In genomic region chr9:125705893-125706292, GRCh38 we compare ENCODE assay signal across 9 cellular contexts. TPM values are rescaled to one million over a fixed set of nuclear protein-coding genes. Genes with fewer than 3 reads are reported as not detected.
A peak's percentile ranks its signal among the peaks of the same experiment; 100 is the strongest.
DNase-seq lines count a peak whose midpoint lies in the region; ATAC-seq and TF ChIP-seq lines count a peak whose summit lies in the region.
"Had no signal": no experiment of that assay in that cellular context is flagged by ENCODE, and none has a peak within 500 bp of the region (broad histone marks: within the 10 kb centered on the region; RNA-seq: fewer than 3 reads in every experiment).

No MANE protein-coding gene starts in this region.

- H3K4me1 ChIP-seq in HAP-1: peaks cover 10% of the 10 kb centered on the region
- H3K4me1 ChIP-seq in skeletal muscle tissue (ENCODE audit: control insufficient read depth in 3 of 3, insufficient read depth in 3 of 3, low read length in 3 of 3): peaks cover 12 to 22% (median 18%) of the 10 kb centered on the region in 3 donors

- POLR2A ChIA-PET in GM10248 (lab: Yijun Ruan, JAX): interaction anchor here (1.1 kb wide), 1 partner anchor 770 kb away, joined by 3 read pairs; no protein-coding TSS in a partner anchor
- POLR2A ChIA-PET in RWPE1 (lab: Yijun Ruan, JAX; ENCODE audit: low non-redundant PET): interaction anchor here (1.1 to 1.5 kb wide), 2 partner anchors 40 to 294 kb away, joined by 3 to 4 read pairs; no protein-coding TSS in a partner anchor

- DNase-seq in HAP-1 (ENCODE audit: low spot score in 2 of 2) (no peak), foreskin fibroblast (no peak), GM10248 (ENCODE audit: extremely low spot score) (no peak), RWPE1 (ENCODE audit: low spot score) (no peak), NCI-H1436 (lab: John Stamatoyannopoulos, UW) (no peak)
- DNase-seq: NCI-H1105 treated with DMSO at 0.1 percent for 48 hours had no signal

- H3K27ac ChIP-seq in VCaP: peak overlapping the region; percentile 79; the same call in 1 of the 2 replicates
- H3K27ac ChIP-seq in skeletal muscle tissue (ENCODE audit: low read depth, low read length): no peak overlapping the region
- no peak overlapping the region for H3K27ac ChIP-seq in RWPE1

- H3K36me3 ChIP-seq in HAP-1 (replicated peaks) (peaks cover 3% of the 10 kb centered on the region; the same call in 1 of the 2 replicates), skeletal muscle tissue (ENCODE audit: control insufficient read depth in 3 of 3, insufficient read depth in 3 of 3, low read length in 3 of 3) (no peaks in the 10 kb centered on the region)

- in situ Hi-C loops in HAP-1 (cut with MboI; ENCODE audit: low sequenced_read_pairs): no loop called here

- H3K4me3 ChIP-seq in HAP-1 (peak overlapping the region; percentile 90), foreskin fibroblast (ENCODE audit: low read depth in 1 of 2, low read length in 2 of 2) (peak overlapping the region; percentile 89 to 93), skeletal muscle tissue (ENCODE audit: low read length in 3 of 3) (peak overlapping the region; percentile 80 to 90 (median 87))

- no peaks in the 10 kb centered on the region for H3K9me3 ChIP-seq in HAP-1
- H3K9me3 ChIP-seq in skeletal muscle tissue (ENCODE audit: control insufficient read depth in 3 of 3, low read length in 3 of 3): no peaks in the 10 kb centered on the region

- CTCF ChIA-PET in GM10248 (lab: Yijun Ruan, JAX): interaction anchor here (1.2 kb wide), 1 partner anchor 61 kb away, joined by 4 read pairs; no protein-coding TSS in a partner anchor
- CTCF ChIA-PET in RWPE1 (lab: Yijun Ruan, JAX): interaction anchor here (0.6 to 0.8 kb wide), 2 partner anchors 42 to 298 kb away, joined by 3 read pairs; no protein-coding TSS in a partner anchor

- ATAC-seq in HG03432 (IDR thresholded peaks at IDR 0.05; ENCODE audit: unreplicated experiment): no peak

- H3K27me3 ChIP-seq in HAP-1 (ENCODE audit: low read depth) (no peaks in the 10 kb centered on the region), skeletal muscle tissue (ENCODE audit: control insufficient read depth in 3 of 3, insufficient read depth in 3 of 3, low read length in 3 of 3) (no peaks in the 10 kb centered on the region)

- peak overlapping the region; percentile 84 to 94 (median 92) for H3K9ac ChIP-seq in skeletal muscle tissue (ENCODE audit: low read depth in 1 of 3, low read length in 3 of 3)

- TF ChIP-seq CTCF in VCaP (conservative IDR thresholded peaks at IDR 0.05) (no peak), foreskin fibroblast (IDR thresholded peaks at IDR 0.05; ENCODE audit: low read depth, low read length) (no peak), GM10248 (IDR thresholded peaks at IDR 0.05; ENCODE audit: control extremely low read depth, extremely low read depth, low read depth, missing control alignments) (no peak), RWPE1 (conservative IDR thresholded peaks at IDR 0.05; ENCODE audit: low read depth) (no peak)

RNA-seq across cellular contexts. Expression of gene MAPKAP1, which starts 1.1 kb away (rescaled TPM):
- total RNA-seq in skeletal muscle tissue: 44.9 TPM

RNA-seq across cellular contexts. Expression of gene PBX3, which starts 41.3 kb away (rescaled TPM):
- 14.1 TPM for total RNA-seq in skeletal muscle tissue
